ENCODE assay signal across 9 cellular contexts in the genomic region with DNA sequence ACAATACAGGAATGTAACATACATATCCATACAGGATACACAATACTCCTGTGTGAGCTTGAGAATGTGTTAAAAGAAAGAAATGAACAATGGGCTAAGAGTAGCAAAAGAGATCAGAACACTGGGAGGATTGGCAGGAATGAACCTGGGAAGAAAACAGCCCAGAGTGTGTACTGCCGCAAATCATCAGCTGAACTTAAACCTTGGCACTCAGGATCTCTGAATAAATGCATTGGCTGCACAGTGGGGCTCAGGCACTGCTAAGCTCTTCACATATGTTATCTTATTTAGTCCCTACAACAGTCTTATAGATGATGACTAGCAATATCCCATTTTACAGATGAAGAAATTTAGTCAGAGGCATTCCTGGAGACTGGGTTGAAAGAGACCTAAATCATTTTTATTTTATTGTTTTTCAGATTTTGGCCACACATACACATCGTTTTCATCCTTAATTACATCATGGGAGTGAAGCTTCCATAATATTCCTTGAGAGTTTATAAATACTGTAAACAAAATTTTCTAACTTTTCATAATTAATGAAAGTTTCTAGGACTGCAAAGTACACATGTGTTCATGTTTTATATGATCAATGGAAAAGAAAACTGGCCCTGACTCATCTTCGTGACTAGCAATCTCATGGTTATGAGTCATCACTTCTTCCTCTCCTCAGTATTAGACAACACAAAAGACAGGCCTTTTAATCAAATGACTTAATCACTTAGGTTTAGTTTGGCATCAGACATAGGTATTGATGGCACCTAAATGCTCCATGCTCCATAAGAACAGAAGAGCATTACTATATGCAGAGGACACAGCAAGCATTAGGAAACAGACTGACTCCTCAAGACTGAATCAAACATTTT. TPM values are rescaled to one million over a fixed set of nuclear protein-coding genes. Genes with fewer than 3 reads are reported as not detected.
A peak's percentile ranks its signal among the peaks of the same experiment; 100 is the strongest.
DNase-seq lines count a peak whose midpoint lies in the region; ATAC-seq lines count a peak whose summit lies in the region.
"Had no signal": no experiment of that assay in that cellular context is flagged by ENCODE, and none has a peak within 500 bp of the region (broad histone marks: within the 10 kb centered on the region; RNA-seq: fewer than 3 reads in every experiment).

No MANE protein-coding gene starts in this region.

- H3K27ac Mint-ChIP-seq in activated naive CD8-positive, alpha-beta T cell treated with anti-CD3 and anti-CD28 coated beads, Interleukin-2, amount 50 U/mL, for 24 hours: no peak overlapping the region

- no peaks in the 10 kb centered on the region for H3K4me1 Mint-ChIP-seq in activated naive CD8-positive, alpha-beta T cell treated with anti-CD3 and anti-CD28 coated beads, Interleukin-2, amount 50 U/mL, for 24 hours

- intact Hi-C loops in cardiac septum (cut with DNase I): no loop called here

- DNase-seq in GM03348 (ENCODE audit: low spot score) (peak; percentile 38), HT1080 (ENCODE audit: low read depth) (peak; percentile 93), amniotic epithelial cell (ENCODE audit: low read depth) (peak; percentile 83), lung microvascular endothelial cell (ENCODE audit: low read depth in 2 of 2) (peak; percentile 7 to 28), cardiac septum (ENCODE audit: low spot score) (no peak)
- no peak for DNase-seq in activated naive CD8-positive, alpha-beta T cell treated with anti-CD3 and anti-CD28 coated beads, Interleukin-2, amount 50 U/mL, for 24 hours
- no peak for DNase-seq in activated CD8-positive, alpha-beta memory T cell treated with anti-CD3 and anti-CD28 coated beads, Interleukin-2, amount 50 U/mL, for 48 hours
- no peak for DNase-seq in activated effector memory CD4-positive, alpha-beta T cell treated with anti-CD3 and anti-CD28 coated beads, Interleukin-2, amount 50 U/mL, for 16 hours
- DNase-seq: stimulated activated CD8-positive, alpha-beta memory T cell treated with anti-CD3 and anti-CD28 coated beads, Interleukin-4, amount 100 ng/mL, for 48 hours had no signal

- H3K27me3 Mint-ChIP-seq in activated naive CD8-positive, alpha-beta T cell treated with anti-CD3 and anti-CD28 coated beads, Interleukin-2, amount 50 U/mL, for 24 hours: no peaks in the 10 kb centered on the region

- no peaks in the 10 kb centered on the region for H3K36me3 Mint-ChIP-seq in activated naive CD8-positive, alpha-beta T cell treated with anti-CD3 and anti-CD28 coated beads, Interleukin-2, amount 50 U/mL, for 24 hours (ENCODE audit: low read depth)

- H3K4me3 Mint-ChIP-seq in activated naive CD8-positive, alpha-beta T cell treated with anti-CD3 and anti-CD28 coated beads, Interleukin-2, amount 50 U/mL, for 24 hours: no peak overlapping the region

- peaks cover 16% of the 10 kb centered on the region for H3K9me3 Mint-ChIP-seq in activated naive CD8-positive, alpha-beta T cell treated with anti-CD3 and anti-CD28 coated beads, Interleukin-2, amount 50 U/mL, for 24 hours

- ATAC-seq in activated naive CD8-positive, alpha-beta T cell treated with anti-CD3 and anti-CD28 coated beads, Interleukin-2, amount 50 U/mL, for 24 hours: no peak

RNA-seq across cellular contexts. Expression of gene CDH18, which starts 59.2 kb away (rescaled TPM):
- 0.31 and 0.37 TPM in 2 replicates for total RNA-seq in HT1080 (2014; rRNA removed; shearing (Covaris generic))
- polyA plus RNA-seq in HT1080 (2015; cell fraction: cytosol; rRNA removed): 0.07 and 0.26 TPM in 2 replicates
- polyA plus RNA-seq in HT1080 (2015; cell fraction: nucleus; rRNA removed): 0.25 and 0.35 TPM in 2 replicates
- total RNA-seq in lung microvascular endothelial cell (not detected in 2 replicates), cardiac septum (not detected)

Comparison
In these comparisons a context has a peak if more than half of its experiments do, and no peak if none do; other contexts are left out.
1. DNase-seq: peak in GM03348 (single experiment), HT1080 (single experiment), amniotic epithelial cell (single experiment) and lung microvascular endothelial cell (2 of 2); none in activated naive CD8-positive, alpha-beta T cell treated with anti-CD3 and anti-CD28 coated beads, Interleukin-2, amount 50 U/mL, for 24 hours (single experiment), activated CD8-positive, alpha-beta memory T cell treated with anti-CD3 and anti-CD28 coated beads, Interleukin-2, amount 50 U/mL, for 48 hours (single experiment), cardiac septum (single experiment) and activated effector memory CD4-positive, alpha-beta T cell treated with anti-CD3 and anti-CD28 coated beads, Interleukin-2, amount 50 U/mL, for 16 hours (single experiment).